Comparison of ENCODE assay signal across 12 cellular contexts in the genomic region with DNA sequence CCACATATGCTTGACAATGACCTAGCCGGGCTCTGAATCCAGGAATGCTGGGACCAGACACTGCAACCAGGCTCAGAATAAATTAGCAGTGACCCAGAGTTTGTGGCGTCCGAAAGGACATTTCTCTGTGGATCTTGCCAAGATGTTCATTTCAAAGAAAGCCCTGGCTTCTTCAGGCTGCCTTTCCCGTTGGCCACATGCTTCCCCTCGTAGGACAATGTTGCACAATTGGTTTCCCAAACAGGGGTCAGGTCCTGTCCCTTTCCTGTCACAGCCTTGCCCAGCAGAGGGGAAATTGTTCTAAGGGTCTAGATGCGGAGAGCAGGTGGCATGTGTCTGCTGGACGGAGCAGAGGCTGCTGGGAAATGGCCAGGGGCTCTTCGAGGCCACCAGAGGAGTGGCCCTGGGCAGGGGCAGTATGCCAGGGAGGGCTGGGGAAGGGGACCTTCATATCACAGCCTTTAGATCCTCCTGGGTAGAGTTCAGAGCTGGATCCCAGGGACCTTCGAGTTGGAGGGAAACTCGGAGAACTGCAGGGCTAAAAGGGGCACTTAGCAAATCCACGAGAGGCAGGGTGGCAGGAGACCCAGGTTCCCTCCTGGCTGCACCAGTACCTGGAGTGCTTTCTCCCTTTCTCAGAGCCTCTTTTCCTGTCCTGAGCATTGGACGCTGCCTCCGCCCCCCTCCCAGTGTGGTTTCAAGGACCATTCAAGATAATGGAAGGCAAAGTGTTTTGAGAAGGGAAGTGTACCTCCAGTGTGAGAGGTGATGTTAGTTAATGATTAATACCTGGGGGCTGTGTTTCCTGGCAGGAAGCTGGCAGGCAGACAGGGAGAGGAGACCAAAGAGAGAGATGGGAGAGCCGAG. TPM values are rescaled to one million over a fixed set of nuclear protein-coding genes. Genes with fewer than 3 reads are reported as not detected.
A peak's percentile ranks its signal among the peaks of the same experiment; 100 is the strongest.
DNase-seq lines count a peak whose midpoint lies in the region; ATAC-seq and TF ChIP-seq lines count a peak whose summit lies in the region.
"Had no signal": no experiment of that assay in that cellular context is flagged by ENCODE, and none has a peak within 500 bp of the region (broad histone marks: within the 10 kb centered on the region; RNA-seq: fewer than 3 reads in every experiment).

No MANE protein-coding gene starts in this region.

- peak; percentile 55 for DNase-seq in COLO668 (lab: John Stamatoyannopoulos, UW; ENCODE audit: unreplicated experiment)
- peak; percentile 7 for DNase-seq in NCI-H1105 (lab: John Stamatoyannopoulos, UW)
- peak; percentile 63 for DNase-seq in glomerular visceral epithelial cell (ENCODE audit: extremely low spot score)
- DNase-seq in ovary, result no peak
- no peak for DNase-seq in NCI-H1092 treated with DMSO at 0.1 percent for 48 hours (lab: John Stamatoyannopoulos, UW)
- DNase-seq in HAP-1 (ENCODE audit: low spot score in 2 of 2), result no peak
- DNase-seq: effector CD4-positive, alpha-beta T cell; foreskin keratinocyte; islet precursor cell had no signal

- peak; percentile 97 for TF ChIP-seq EP300 in ovary (IDR thresholded peaks at IDR 0.05)

- no peak for TF ChIP-seq CTCF in ovary (IDR thresholded peaks at IDR 0.05)

- H3K27ac ChIP-seq in ovary, result no peak overlapping the region
- H3K27ac ChIP-seq: foreskin keratinocyte had no signal

- peaks cover 32% of the 10 kb centered on the region for H3K4me1 ChIP-seq in ovary (ENCODE audit: insufficient read depth)
- peaks cover 8% of the 10 kb centered on the region for H3K4me1 ChIP-seq in HAP-1
- H3K4me1 ChIP-seq: foreskin keratinocyte had no signal

- H3K9me3 ChIP-seq in ovary (no peaks in the 10 kb centered on the region), HAP-1 (no peaks in the 10 kb centered on the region)
- H3K9me3 ChIP-seq: ascending aorta had no signal

- H3K27me3 ChIP-seq in ovary (no peaks in the 10 kb centered on the region), HAP-1 (ENCODE audit: low read depth) (peaks cover 44% of the 10 kb centered on the region)
- H3K27me3 ChIP-seq: ascending aorta had no signal

- no peak for ATAC-seq in activated CD4-positive, CD25-positive, alpha-beta regulatory T cell treated with anti-CD3 and anti-CD28 coated beads, Interleukin-2, amount 50 U/mL, for 24 hours
- no peak for ATAC-seq in GM21723 (IDR thresholded peaks at IDR 0.05; ENCODE audit: unreplicated experiment)
- ATAC-seq: foreskin keratinocyte had no signal

- intact Hi-C loops in ovary (cut with DNase I), result loop anchor here in 3 of 4 donors (5.0 kb wide), 2 partner anchors 37 to 48 kb away; no protein-coding TSS in a partner anchor

- H3K4me3 ChIP-seq in ovary (no peak overlapping the region), HAP-1 (no peak overlapping the region)
- H3K4me3 ChIP-seq: ascending aorta had no signal

- 54 to 66% (median 58%) methylated on average over 14 of the region's 14 CpGs for WGBS in ovary, 3 donors

- in situ Hi-C loops in HAP-1 (cut with MboI; ENCODE audit: low sequenced_read_pairs), result no loop called here

- H3K36me3 ChIP-seq in ovary (no peaks in the 10 kb centered on the region), HAP-1 (replicated peaks) (no peaks in the 10 kb centered on the region)
- H3K36me3 ChIP-seq: ascending aorta had no signal

- TF ChIP-seq POLR2A in ovary (IDR thresholded peaks at IDR 0.05), result no peak

RNA-seq across cellular contexts. Expression of gene C11orf96, which starts 42.3 kb away (rescaled TPM):
- 1,000 to 10,000 TPM in 2 of 7 donors, 100 to 1,000 TPM in 5; 213 to 1,276 (median 506) TPM for total RNA-seq in ovary
- polyA plus RNA-seq in ovary, result 100 to 1,000 TPM in 1 of 2 donors, 10 to 100 TPM in 1; 35.9 to 218 TPM
- total RNA-seq: foreskin keratinocyte had no signal
- polyA plus RNA-seq: foreskin keratinocyte had no signal

Comparison
In these comparisons a context has a peak if more than half of its experiments do, and no peak if none do; other contexts are left out.
1. DNase-seq: peak in COLO668 (single experiment), NCI-H1105 (single experiment) and glomerular visceral epithelial cell (single experiment); none in ovary (0 of 5), NCI-H1092 treated with DMSO at 0.1 percent for 48 hours (single experiment) and HAP-1 (0 of 2).